In the genomic region with DNA sequence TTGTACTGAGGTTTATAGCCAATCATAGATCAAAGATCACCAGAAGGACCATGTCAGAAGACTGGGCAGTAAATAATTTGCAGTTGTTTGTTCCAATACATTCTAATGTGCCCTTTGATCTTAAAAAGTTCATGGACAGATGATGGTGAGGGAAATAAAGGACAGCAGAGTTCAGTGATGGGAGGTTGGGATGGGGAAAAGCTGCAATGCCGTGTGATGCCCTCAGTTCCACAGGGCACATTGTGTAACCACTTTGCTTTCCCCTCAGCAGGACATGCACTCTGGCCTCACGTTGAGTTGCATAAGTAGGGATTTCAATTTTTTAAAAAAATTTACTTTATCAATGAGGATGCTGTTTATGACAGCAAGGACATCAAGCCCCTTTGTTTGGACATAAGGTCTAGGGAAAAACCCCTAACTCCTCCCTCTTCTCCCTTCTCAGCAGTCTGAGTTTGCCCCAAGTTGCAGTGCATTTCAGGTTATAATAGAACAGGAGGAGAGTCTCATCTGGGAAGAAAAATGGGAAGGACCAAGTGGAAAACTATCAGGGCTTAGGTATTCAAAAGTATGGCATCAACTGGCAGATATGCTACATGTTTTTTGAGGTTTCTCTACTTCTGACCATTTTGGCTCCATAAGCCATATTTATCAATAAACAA, we compare ENCODE assay signal across 34 cellular contexts.
"Had no signal": no experiment of that assay in that cellular context is flagged by ENCODE, and none has a peak within 500 bp of the region (broad histone marks: within the 10 kb centered on the region; RNA-seq: fewer than 3 reads in every experiment).

No MANE protein-coding gene starts in this region.

- H3K27me3 Mint-ChIP-seq: brain had no signal

- H3K4me3 Mint-ChIP-seq: activated B cell treated with CpG ODN at 0.5 μM for 24 hours; activated CD8-positive, alpha-beta memory T cell treated with anti-CD3 and anti-CD28 coated beads, Interleukin-2, amount 10 ng/mL, durations not matched to agents 7 days and 5 days; activated CD8-positive, alpha-beta T cell treated with anti-CD3 and anti-CD28 coated beads, Interleukin-2, amount 10 ng/mL, durations not matched to agents 7 days and 5 days; activated naive CD4-positive, alpha-beta T cell treated with anti-CD3 and anti-CD28 coated beads for 36 hours; activated naive CD4-positive, alpha-beta T cell treated with anti-CD3 and anti-CD28 coated beads, Interleukin-2, amount 50 U/mL, for 24 hours; activated naive CD8-positive, alpha-beta T cell treated with anti-CD3 and anti-CD28 coated beads for 36 hours; activated naive CD8-positive, alpha-beta T cell treated with anti-CD3 and anti-CD28 coated beads, Interleukin-2, amount 50 U/mL, for 24 hours; activated T-helper 1 cell treated with anti-CD3 and anti-CD28 coated beads, Interleukin-12 subunit alpha, Interleukin-12 subunit beta, Interleukin-2, Interleukin-4 antibody, amounts not matched to agents 30 ng/mL and 10 ng/mL and 1 ng/mL, durations not matched to agents 14 hours and 24 hours and 36 hours; brain; T-cell; T-helper 1 cell treated with Interleukin-12 subunit alpha and Interleukin-12 subunit beta and Interleukin-4 antibody, amounts not matched to agents 30 μg/mL and 1 μg/mL, for 36 hours; T-helper 2 cell treated with Interferon-gamma antibody and Interleukin-4, amounts not matched to agents 5 μg/mL and 100 μg/mL, for 36 hours had no signal

- H3K4me3 ChIP-seq: ascending aorta, breast epithelium, cardiac muscle cell, colonic mucosa, esophagus squamous epithelium had no signal

- ATAC-seq: activated CD4-positive, CD25-positive, alpha-beta regulatory T cell treated with anti-CD3 and anti-CD28 coated beads, Interleukin-2, amount 50 U/mL, for 24 hours; activated CD8-positive, alpha-beta memory T cell treated with anti-CD3 and anti-CD28 coated beads, Interleukin-2, amount 10 ng/mL, durations not matched to agents 7 days and 5 days; activated CD8-positive, alpha-beta T cell treated with anti-CD3 and anti-CD28 coated beads, Interleukin-2, amount 10 ng/mL, durations not matched to agents 7 days and 5 days; activated naive CD8-positive, alpha-beta T cell treated with anti-CD3 and anti-CD28 coated beads, Interleukin-2, amount 50 U/mL, for 24 hours; T-cell had no signal

- H3K36me3 ChIP-seq: ascending aorta, breast epithelium, cardiac muscle cell, colonic mucosa, esophagus squamous epithelium, WERI-Rb-1 had no signal

- H3K9me3 Mint-ChIP-seq: activated naive CD4-positive, alpha-beta T cell treated with anti-CD3 and anti-CD28 coated beads, Interleukin-2, amount 50 U/mL, for 24 hours; T-helper 2 cell treated with Interferon-gamma antibody and Interleukin-4, amounts not matched to agents 5 μg/mL and 100 μg/mL, for 36 hours had no signal

- H3K9me3 ChIP-seq: ascending aorta, breast epithelium, colonic mucosa, esophagus squamous epithelium had no signal

- H3K4me1 ChIP-seq: ascending aorta, breast epithelium, colonic mucosa, esophagus squamous epithelium had no signal

- H3K27me3 ChIP-seq: ascending aorta, breast epithelium, cardiac muscle cell, colonic mucosa, esophagus squamous epithelium had no signal

- DNase-seq: activated B cell treated with CpG ODN at 0.5 μM for 24 hours; activated CD4-positive, alpha-beta T cell treated with anti-CD3 and anti-CD28 coated beads for 48 hours; activated CD4-positive, alpha-beta T cell treated with anti-CD3 and anti-CD28 coated beads, Interleukin-2, amount 50 U/mL, for 1 hour; activated CD4-positive, alpha-beta T cell treated with anti-CD3 and anti-CD28 coated beads, Interleukin-2, amount 50 U/mL, for 48 hours; activated CD8-positive, alpha-beta memory T cell treated with anti-CD3 and anti-CD28 coated beads, Interleukin-2, amount 10 ng/mL, durations not matched to agents 7 days and 5 days; activated CD8-positive, alpha-beta memory T cell treated with anti-CD3 and anti-CD28 coated beads, Interleukin-2, amount 50 U/mL, for 4 hours; activated CD8-positive, alpha-beta T cell treated with anti-CD3 and anti-CD28 coated beads, Interleukin-2, amount 10 ng/mL, durations not matched to agents 7 days and 5 days; activated effector memory CD4-positive, alpha-beta T cell treated with anti-CD3 and anti-CD28 coated beads, Interleukin-2, amount 50 U/mL, for 16 hours; activated naive CD4-positive, alpha-beta T cell treated with anti-CD3 and anti-CD28 coated beads for 36 hours; activated naive CD8-positive, alpha-beta T cell treated with anti-CD3 and anti-CD28 coated beads for 36 hours; activated naive CD8-positive, alpha-beta T cell treated with anti-CD3 and anti-CD28 coated beads, Interleukin-2, amount 50 U/mL, for 24 hours; activated T-cell treated with anti-CD3 and anti-CD28 coated beads, Interleukin-2, amount 50 U/mL, for 1 hour; activated T-cell treated with anti-CD3 and anti-CD28 coated beads, Interleukin-2, amount 50 U/mL, for 48 hours; central memory CD4-positive, alpha-beta T cell; cerebellar nuclear complex; colonic mucosa; effector CD8-positive, alpha-beta T cell; esophagus squamous epithelium; foreskin melanocyte; head of caudate nucleus; T-cell; T1000; WERI-Rb-1 had no signal

- H3K27ac Mint-ChIP-seq: activated B cell treated with CpG ODN at 0.5 μM for 24 hours; activated CD8-positive, alpha-beta memory T cell treated with anti-CD3 and anti-CD28 coated beads, Interleukin-2, amount 10 ng/mL, durations not matched to agents 7 days and 5 days; activated CD8-positive, alpha-beta T cell treated with anti-CD3 and anti-CD28 coated beads, Interleukin-2, amount 10 ng/mL, durations not matched to agents 7 days and 5 days; activated naive CD4-positive, alpha-beta T cell treated with anti-CD3 and anti-CD28 coated beads for 36 hours; activated naive CD4-positive, alpha-beta T cell treated with anti-CD3 and anti-CD28 coated beads, Interleukin-2, amount 50 U/mL, for 24 hours; activated naive CD8-positive, alpha-beta T cell treated with anti-CD3 and anti-CD28 coated beads for 36 hours; activated naive CD8-positive, alpha-beta T cell treated with anti-CD3 and anti-CD28 coated beads, Interleukin-2, amount 50 U/mL, for 24 hours; activated T-helper 1 cell treated with anti-CD3 and anti-CD28 coated beads, Interleukin-12 subunit alpha, Interleukin-12 subunit beta, Interleukin-2, Interleukin-4 antibody, amounts not matched to agents 30 ng/mL and 10 ng/mL and 1 ng/mL, durations not matched to agents 14 hours and 24 hours and 36 hours; activated T-helper 2 cell treated with anti-CD3 and anti-CD28 coated beads, Interferon-gamma antibody, Interleukin-2, Interleukin-4, amounts not matched to agents 10 μg/mL and 5 μg/mL and 100 μg/mL, durations not matched to agents 14 hours and 24 hours and 36 hours; brain; T-cell; T-helper 1 cell treated with Interleukin-12 subunit alpha and Interleukin-12 subunit beta and Interleukin-4 antibody, amounts not matched to agents 30 μg/mL and 1 μg/mL, for 36 hours; T-helper 2 cell treated with Interferon-gamma antibody and Interleukin-4, amounts not matched to agents 5 μg/mL and 100 μg/mL, for 36 hours had no signal

- H3K27ac ChIP-seq: breast epithelium, cardiac muscle cell, colonic mucosa, epithelial cell of prostate, esophagus squamous epithelium, WERI-Rb-1 had no signal

- H3K36me3 Mint-ChIP-seq: activated CD8-positive, alpha-beta memory T cell treated with anti-CD3 and anti-CD28 coated beads, Interleukin-2, amount 10 ng/mL, durations not matched to agents 7 days and 5 days; activated naive CD8-positive, alpha-beta T cell treated with anti-CD3 and anti-CD28 coated beads for 36 hours; brain; T-cell had no signal

- H3K4me1 Mint-ChIP-seq: activated B cell treated with CpG ODN at 0.5 μM for 24 hours; activated CD8-positive, alpha-beta memory T cell treated with anti-CD3 and anti-CD28 coated beads, Interleukin-2, amount 10 ng/mL, durations not matched to agents 7 days and 5 days; activated naive CD4-positive, alpha-beta T cell treated with anti-CD3 and anti-CD28 coated beads, Interleukin-2, amount 50 U/mL, for 24 hours; activated naive CD8-positive, alpha-beta T cell treated with anti-CD3 and anti-CD28 coated beads for 36 hours; activated naive CD8-positive, alpha-beta T cell treated with anti-CD3 and anti-CD28 coated beads, Interleukin-2, amount 50 U/mL, for 24 hours; brain; T-cell had no signal
